In the genomic region with DNA sequence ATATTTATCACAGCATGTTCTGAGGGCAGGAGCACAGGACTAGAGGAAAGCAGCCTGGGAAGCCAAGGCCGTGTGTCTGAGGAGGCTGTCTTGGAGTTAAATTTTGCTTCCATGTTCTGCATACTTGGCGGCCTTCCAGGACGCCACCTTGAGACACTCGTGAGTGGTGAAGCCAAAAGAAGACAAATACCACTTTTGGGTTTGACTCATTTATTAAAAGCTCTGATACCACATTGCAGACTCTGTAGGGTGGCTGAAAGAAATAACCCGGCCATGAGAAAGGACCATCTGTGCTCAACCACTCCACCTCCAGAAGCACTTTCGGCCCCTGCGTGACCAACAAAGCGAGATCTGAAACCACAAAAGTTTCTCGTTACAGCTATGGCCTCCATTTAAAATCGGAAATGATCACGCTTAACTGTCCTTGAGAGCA, we compare ENCODE assay signal across 9 cellular contexts.
DNase-seq lines count a peak whose midpoint lies in the region; ATAC-seq lines count a peak whose summit lies in the region.
"Had no signal": no experiment of that assay in that cellular context is flagged by ENCODE, and none has a peak within 500 bp of the region (broad histone marks: within the 10 kb centered on the region; RNA-seq: fewer than 3 reads in every experiment).

No MANE protein-coding gene starts in this region.

- DNase-seq in RPMI8226 (peak; percentile 41), SW 1271 (lab: John Stamatoyannopoulos, UW) (no peak), DMS153 treated with DMSO at 0.1 percent for 48 hours (lab: John Stamatoyannopoulos, UW; ENCODE audit: unreplicated experiment) (no peak)
- DNase-seq in activated naive CD4-positive, alpha-beta T cell treated with Interleukin-2 at 50 U/mL for 16 hours: no peak
- DNase-seq: T-helper 1 cell had no signal

- peak; percentile 98 for ATAC-seq in GM18502 (IDR thresholded peaks at IDR 0.05; ENCODE audit: poor library complexity, unreplicated experiment)
- ATAC-seq in GM21381 (IDR thresholded peaks at IDR 0.05; ENCODE audit: unreplicated experiment): peak; percentile 92
- peak; percentile 91 for ATAC-seq in HG03135 (IDR thresholded peaks at IDR 0.05; ENCODE audit: unreplicated experiment)
- no peak for ATAC-seq in HG02588 (IDR thresholded peaks at IDR 0.05; ENCODE audit: unreplicated experiment)
